In the genomic region with DNA sequence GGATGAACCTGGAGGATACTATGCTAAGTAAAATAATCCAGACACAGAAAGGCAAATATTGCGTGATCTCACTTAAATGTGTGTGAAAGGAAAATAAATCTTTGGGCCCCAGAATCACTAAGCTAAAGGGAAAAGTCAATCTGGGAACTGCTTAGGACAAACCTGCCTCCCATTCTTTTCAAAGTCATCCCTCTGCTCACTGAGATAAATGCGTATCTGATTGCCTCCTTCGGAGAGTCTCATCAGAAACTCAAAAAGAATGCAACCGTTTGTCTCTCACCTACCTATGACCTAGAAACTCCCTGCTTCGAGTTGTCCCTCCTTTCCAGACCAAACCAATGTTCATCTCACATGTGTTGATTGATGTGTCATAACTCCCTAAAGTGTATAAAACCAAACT, we compare ENCODE assay signal across 30 cellular contexts. TPM values are rescaled to one million over a fixed set of nuclear protein-coding genes. Genes with fewer than 3 reads are reported as not detected.
DNase-seq lines count a peak whose midpoint lies in the region; ATAC-seq, FAIRE-seq and TF ChIP-seq lines count a peak whose summit lies in the region.
"Had no signal": no experiment of that assay in that cellular context is flagged by ENCODE, and none has a peak within 500 bp of the region (broad histone marks: within the 10 kb centered on the region; RNA-seq: fewer than 3 reads in every experiment).

No MANE protein-coding gene starts in this region.

- no peak overlapping the region for H4K5ac ChIP-seq in mesendoderm (ENCODE audit: low read length)

- H3K9me3 Mint-ChIP-seq in WTC11 = no peaks in the 10 kb centered on the region
- H3K9me3 Mint-ChIP-seq in endodermal cell = no peaks in the 10 kb centered on the region
- H3K9me3 Mint-ChIP-seq: CD14-positive monocyte; CD4-positive, alpha-beta memory T cell; CD4-positive, CD25-positive, alpha-beta regulatory T cell had no signal

- H3K9ac ChIP-seq in endodermal cell (ENCODE audit: extremely low read depth, low read length, poor library complexity, severe bottlenecking) (no peak overlapping the region), mesendoderm (ENCODE audit: low read length) (no peak overlapping the region)
- H3K9ac ChIP-seq: BLaER1 had no signal

- POLR2A ChIA-PET in WTC11 (lab: Charles Lee) = no interaction called here

- no peak for DNase-seq in WTC11 (ENCODE audit: low spot score)
- DNase-seq in endodermal cell = no peak
- peak; percentile 44 for DNase-seq in mesendoderm
- no peak for DNase-seq in NCI-H2029 (lab: John Stamatoyannopoulos, UW)
- no peak for DNase-seq in small intestine
- DNase-seq: 8988T; ACHN; BE2C; C1 segment of cervical spinal cord; CD4-positive, alpha-beta memory T cell; CD4-positive, CD25-positive, alpha-beta regulatory T cell; CD8-positive, alpha-beta memory T cell; COR-L47; DMS 273 treated with DMSO at 0.1 percent for 48 hours; DMS153; DMS53; DMS79; DND-41; EL; GDM1 had no signal

- H3K36me3 Mint-ChIP-seq in WTC11 (no peaks in the 10 kb centered on the region), endodermal cell (ENCODE audit: low read depth) (no peaks in the 10 kb centered on the region)
- H3K36me3 Mint-ChIP-seq: CD14-positive monocyte; CD4-positive, alpha-beta memory T cell; CD4-positive, CD25-positive, alpha-beta regulatory T cell; CD8-positive, alpha-beta memory T cell had no signal

- H3K79me1 ChIP-seq in mesendoderm (ENCODE audit: low read length) = no peaks in the 10 kb centered on the region

- H3K4me3 ChIP-seq in endodermal cell (ENCODE audit: low read length) (peak overlapping the region; percentile 16), mesendoderm (ENCODE audit: low read length) (no peak overlapping the region), small intestine (ENCODE audit: low read depth in 1 of 2, low read length in 2 of 2) (no peak overlapping the region)
- H3K4me3 ChIP-seq: BLaER1, GM12878 had no signal

- peak overlapping the region; percentile 44 for H3K56ac ChIP-seq in mesendoderm (ENCODE audit: low read length)

- no peak overlapping the region for H2BK120ac ChIP-seq in mesendoderm (ENCODE audit: low read depth, low read length)

- H3K18ac ChIP-seq in mesendoderm (ENCODE audit: low read length) = no peak overlapping the region

- no peaks in the 10 kb centered on the region for H3K27me3 Mint-ChIP-seq in WTC11 (ENCODE audit: low read depth)
- no peaks in the 10 kb centered on the region for H3K27me3 Mint-ChIP-seq in endodermal cell (ENCODE audit: insufficient read depth)

- no peak overlapping the region for H3K4me3 Mint-ChIP-seq in WTC11
- no peak overlapping the region for H3K4me3 Mint-ChIP-seq in endodermal cell
- H3K4me3 Mint-ChIP-seq: CD14-positive monocyte; CD4-positive, alpha-beta memory T cell; CD4-positive, CD25-positive, alpha-beta regulatory T cell; CD8-positive, alpha-beta memory T cell had no signal

- H3K27me3 ChIP-seq in endodermal cell (ENCODE audit: control insufficient read depth, insufficient read depth, low read length, poor library complexity, severe bottlenecking) (no peaks in the 10 kb centered on the region), mesendoderm (ENCODE audit: insufficient read depth, low read length, poor library complexity) (no peaks in the 10 kb centered on the region), small intestine (ENCODE audit: control insufficient read depth in 2 of 2, insufficient read depth in 2 of 2, low read length in 2 of 2) (no peaks in the 10 kb centered on the region)
- H3K27me3 ChIP-seq: BE2C, BLaER1 had no signal

- H3K23ac ChIP-seq in mesendoderm (ENCODE audit: low read length) = no peak overlapping the region

- CTCF ChIA-PET in WTC11 (lab: Charles Lee) = interaction anchor here (1.4 kb wide), 1 partner anchor 287 kb away, joined by 3 read pairs; no protein-coding TSS in a partner anchor

- no peak for TF ChIP-seq CTCF in WTC11 (IDR thresholded peaks at IDR 0.05)
- TF ChIP-seq CTCF in endodermal cell (conservative IDR thresholded peaks at IDR 0.05) = no peak

- H4K8ac ChIP-seq in mesendoderm (ENCODE audit: low read depth, low read length) = no peak overlapping the region

- H2AK5ac ChIP-seq in mesendoderm (ENCODE audit: low read length) = no peak overlapping the region

- H3K4me1 ChIP-seq in endodermal cell (ENCODE audit: control insufficient read depth, insufficient read depth, low read length) = peaks cover 3% of the 10 kb centered on the region
- H3K4me1 ChIP-seq in mesendoderm (ENCODE audit: control insufficient read depth, low read depth, low read length) = no peaks in the 10 kb centered on the region
- no peaks in the 10 kb centered on the region for H3K4me1 ChIP-seq in small intestine (ENCODE audit: control insufficient read depth in 2 of 2, insufficient read depth in 1 of 2, low read depth in 1 of 2, low read length in 1 of 2)
- H3K4me1 ChIP-seq: BE2C had no signal

- no peak overlapping the region for H3K4ac ChIP-seq in mesendoderm (ENCODE audit: low read depth, low read length)

- H3K36me3 ChIP-seq in endodermal cell (ENCODE audit: control insufficient read depth, insufficient read depth, low read length) (no peaks in the 10 kb centered on the region), mesendoderm (ENCODE audit: control insufficient read depth, insufficient read depth, low read length) (no peaks in the 10 kb centered on the region), small intestine (ENCODE audit: control insufficient read depth in 2 of 2, insufficient read depth in 2 of 2, low read length in 2 of 2) (no peaks in the 10 kb centered on the region)
- H3K36me3 ChIP-seq: BLaER1 had no signal

- FAIRE-seq in small intestine (lab: Jason Lieb, UNC) = no peak
- FAIRE-seq: A204.1, GM12878, GM12892, GM18507, GM19239 had no signal

- H3K27ac Mint-ChIP-seq in WTC11 (peak overlapping the region; percentile 29), endodermal cell (no peak overlapping the region)
- H3K27ac Mint-ChIP-seq: CD14-positive monocyte; CD4-positive, alpha-beta memory T cell; CD4-positive, CD25-positive, alpha-beta regulatory T cell; CD8-positive, alpha-beta memory T cell had no signal

- 60 to 71% methylated on average over 4 to 5 of the region's 5 CpGs for WGBS in endodermal cell (ENCODE audit: insufficient coverage in 1 of 2, insufficient read length in 1 of 2), 2 experiments
- no CpG with 5 or more reads among the region's 5 CpGs for WGBS in mesendoderm (ENCODE audit: extremely low coverage, insufficient coverage, low lambda C conversion rate)
- WGBS in small intestine, 3 donors = 74 to 91% (median 89%) methylated on average over 5 of the region's 5 CpGs

- no peak overlapping the region for H3K4me2 ChIP-seq in mesendoderm (ENCODE audit: low read length)
- H3K4me2 ChIP-seq: BLaER1 had no signal

- H3K9me3 ChIP-seq in endodermal cell (ENCODE audit: control insufficient read depth, low read length) (no peaks in the 10 kb centered on the region), small intestine (ENCODE audit: control insufficient read depth, low read depth) (no peaks in the 10 kb centered on the region)
- H3K9me3 ChIP-seq: BE2C, BLaER1 had no signal

- no peak overlapping the region for H2BK5ac ChIP-seq in mesendoderm (ENCODE audit: low read length)

- no peak overlapping the region for H2BK15ac ChIP-seq in mesendoderm (replicated peaks; ENCODE audit: low read depth)

- H3K4me1 Mint-ChIP-seq in WTC11 (peaks cover 16% of the 10 kb centered on the region), endodermal cell (peaks cover 10% of the 10 kb centered on the region)
- H3K4me1 Mint-ChIP-seq: CD14-positive monocyte; CD4-positive, alpha-beta memory T cell; CD4-positive, CD25-positive, alpha-beta regulatory T cell; CD8-positive, alpha-beta memory T cell had no signal

- H3K27ac ChIP-seq in endodermal cell (ENCODE audit: low read depth, low read length) (no peak overlapping the region), mesendoderm (ENCODE audit: low read depth, low read length) (no peak overlapping the region), small intestine (ENCODE audit: low read depth in 1 of 2, low read length in 1 of 2) (no peak overlapping the region)
- H3K27ac ChIP-seq: BLaER1 had no signal

- no peaks in the 10 kb centered on the region for H3K79me2 ChIP-seq in mesendoderm (ENCODE audit: control insufficient read depth, insufficient read depth, low read length)

- ATAC-seq in WTC11 (no peak), HG03460 (IDR thresholded peaks at IDR 0.05; ENCODE audit: unreplicated experiment) (no peak)
- ATAC-seq: GM12878 had no signal

TF ChIP-seq in WTC11, 78 proteins besides CTCF, POLR2A, EP300 and RAD21 (continues in another document):
- TF ChIP-seq MXD4 (CRISPR knock-in tag; IDR thresholded peaks at IDR 0.05; ENCODE audit: borderline replicate concordance) = no peak
- TF ChIP-seq HMGA2 (CRISPR knock-in tag; IDR thresholded peaks at IDR 0.05) = no peak
- no peak for TF ChIP-seq ZNF396 (CRISPR knock-in tag; IDR thresholded peaks at IDR 0.05; ENCODE audit: borderline replicate concordance)
- TF ChIP-seq ZNF121 (CRISPR knock-in tag; IDR thresholded peaks at IDR 0.05) = no peak
- no peak for TF ChIP-seq RELA (CRISPR knock-in tag; IDR thresholded peaks at IDR 0.05; ENCODE audit: borderline replicate concordance)
- TF ChIP-seq, protein P1, sequence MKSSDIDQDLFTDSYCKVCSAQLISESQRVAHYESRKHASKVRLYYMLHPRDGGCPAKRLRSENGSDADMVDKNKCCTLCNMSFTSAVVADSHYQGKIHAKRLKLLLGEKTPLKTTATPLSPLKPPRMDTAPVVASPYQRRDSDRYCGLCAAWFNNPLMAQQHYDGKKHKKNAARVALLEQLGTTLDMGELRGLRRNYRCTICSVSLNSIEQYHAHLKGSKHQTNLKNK (CRISPR knock-in tag; IDR thresholded peaks at IDR 0.05) = no peak
- no peak for TF ChIP-seq SOX15 (CRISPR knock-in tag; IDR thresholded peaks at IDR 0.05)

RNA-seq across cellular contexts. Expression of a gene that starts 40.1 kb away (rescaled TPM):
- total RNA-seq in WTC11 (2021) (not detected in 3 replicates), endodermal cell (not detected)
- polyA plus RNA-seq in endodermal cell (2013, experiment 1 of 2) = not detected
- not detected for polyA plus RNA-seq in endodermal cell (2013, experiment 2 of 2)
- polyA plus RNA-seq in mesendoderm (2013, experiment 1 of 2) = 0.01 TPM
- polyA plus RNA-seq in mesendoderm (2013, experiment 2 of 2) = 0.01 TPM
- 1 to 10 TPM in 1 of 3 donors, under 1 TPM in 2; 0.12 to 3.5 (median 0.89) TPM for polyA plus RNA-seq in small intestine
- total RNA-seq: CD4-positive, alpha-beta memory T cell; CD4-positive, CD25-positive, alpha-beta regulatory T cell; CD8-positive, alpha-beta memory T cell; Daoy; G401 had no signal
- polyA plus RNA-seq: CD14-positive monocyte; CD4-positive, alpha-beta memory T cell; CD4-positive, CD25-positive, alpha-beta regulatory T cell; CD8-positive, alpha-beta memory T cell had no signal
